ENCODE assay signal across 8 cellular contexts in the genomic region with DNA sequence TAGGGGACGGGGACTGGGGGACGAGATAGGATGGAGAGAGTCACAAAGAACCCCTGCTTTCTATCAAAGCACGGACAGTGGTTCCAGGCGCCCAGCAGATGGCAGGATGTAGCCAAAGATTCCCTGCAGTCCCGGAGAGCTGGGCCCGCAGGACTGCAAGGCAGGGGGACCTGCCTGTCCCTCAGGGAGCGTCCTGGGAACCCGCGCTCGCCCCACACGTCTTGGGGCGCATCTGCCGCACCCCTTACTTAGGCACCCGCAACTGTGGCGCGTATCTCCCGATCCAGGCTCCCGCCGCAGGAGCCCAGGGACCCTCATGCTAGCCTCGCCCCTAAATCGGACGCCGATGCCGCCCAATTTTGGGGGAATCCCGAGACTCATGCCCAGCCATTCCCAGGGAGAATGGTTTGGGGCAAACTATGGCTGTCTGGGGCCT. TPM values are rescaled to one million over a fixed set of nuclear protein-coding genes. Genes with fewer than 3 reads are reported as not detected.
DNase-seq lines count a peak whose midpoint lies in the region; ATAC-seq and TF ChIP-seq lines count a peak whose summit lies in the region.

No MANE protein-coding gene starts in this region.

- peaks cover 4% of the 10 kb centered on the region for H3K4me1 ChIP-seq in cardiac muscle cell (ENCODE audit: low read depth)

- H3K36me3 Mint-ChIP-seq in activated naive CD8-positive, alpha-beta T cell treated with anti-CD3 and anti-CD28 coated beads, Interleukin-2, amount 10 ng/mL, durations not matched to agents 7 days and 5 days, result no peaks in the 10 kb centered on the region

- H3K4me3 ChIP-seq in cardiac muscle cell, result peak overlapping the region; percentile 40

- peaks cover 45% of the 10 kb centered on the region for H3K27me3 Mint-ChIP-seq in activated naive CD8-positive, alpha-beta T cell treated with anti-CD3 and anti-CD28 coated beads, Interleukin-2, amount 10 ng/mL, durations not matched to agents 7 days and 5 days

- H3K27ac ChIP-seq in cardiac muscle cell, result no peak overlapping the region

- no peak overlapping the region for H3K27ac Mint-ChIP-seq in activated naive CD8-positive, alpha-beta T cell treated with anti-CD3 and anti-CD28 coated beads, Interleukin-2, amount 10 ng/mL, durations not matched to agents 7 days and 5 days

- DNase-seq in COR-L47 (lab: John Stamatoyannopoulos, UW) (peak; percentile 38), NCI-H345 treated with DMSO at 0.1 percent for 48 hours (lab: John Stamatoyannopoulos, UW; ENCODE audit: unreplicated experiment) (peak; percentile 37), cardiac muscle cell (ENCODE audit: low read depth in 1 of 2, low spot score in 1 of 2) (peak; percentile 81 to 83), non-pigmented ciliary epithelial cell (ENCODE audit: low read depth) (peak; percentile 44)
- DNase-seq in activated naive CD8-positive, alpha-beta T cell treated with anti-CD3 and anti-CD28 coated beads, Interleukin-2, amount 10 ng/mL, durations not matched to agents 7 days and 5 days, result peak; percentile 45

- H3K4me1 Mint-ChIP-seq in activated naive CD8-positive, alpha-beta T cell treated with anti-CD3 and anti-CD28 coated beads, Interleukin-2, amount 10 ng/mL, durations not matched to agents 7 days and 5 days, result peaks cover 6% of the 10 kb centered on the region

- H3K27me3 ChIP-seq in cardiac muscle cell, result peaks cover 45% of the 10 kb centered on the region

- peak; percentile 82 for TF ChIP-seq CTCF in cardiac muscle cell (IDR thresholded peaks at IDR 0.05; ENCODE audit: low read depth, low read length)

- POLR2A ChIA-PET in activated naive CD8-positive, alpha-beta T cell treated with anti-CD3 and anti-CD28 coated beads, Interleukin-2, amount 10 ng/mL, durations not matched to agents 7 days and 5 days (lab: Charles Lee), result no interaction called here

- no peaks in the 10 kb centered on the region for H3K36me3 ChIP-seq in cardiac muscle cell

- H3K9me3 Mint-ChIP-seq in activated naive CD8-positive, alpha-beta T cell treated with anti-CD3 and anti-CD28 coated beads, Interleukin-2, amount 10 ng/mL, durations not matched to agents 7 days and 5 days, result no peaks in the 10 kb centered on the region

- no peaks in the 10 kb centered on the region for H3K9me3 ChIP-seq in cardiac muscle cell (ENCODE audit: low read depth)

- ATAC-seq in GM21723 (IDR thresholded peaks at IDR 0.05; ENCODE audit: unreplicated experiment) (peak; percentile 51), HG03520 (IDR thresholded peaks at IDR 0.05; ENCODE audit: unreplicated experiment) (no peak), HG03095 (IDR thresholded peaks at IDR 0.05; ENCODE audit: unreplicated experiment) (no peak)
- no peak for ATAC-seq in activated naive CD8-positive, alpha-beta T cell treated with anti-CD3 and anti-CD28 coated beads, Interleukin-2, amount 10 ng/mL, durations not matched to agents 7 days and 5 days (ENCODE audit: low read depth)

- H3K4me3 Mint-ChIP-seq in activated naive CD8-positive, alpha-beta T cell treated with anti-CD3 and anti-CD28 coated beads, Interleukin-2, amount 10 ng/mL, durations not matched to agents 7 days and 5 days, result peak overlapping the region; percentile 79

RNA-seq across cellular contexts. Expression of a gene that starts 0.7 kb away (rescaled TPM):
- not detected for total RNA-seq in activated naive CD8-positive, alpha-beta T cell treated with anti-CD3 and anti-CD28 coated beads, Interleukin-2, amount 10 ng/mL, durations not matched to agents 7 days and 5 days
- not detected in 2 replicates for total RNA-seq in cardiac muscle cell
- not detected in 2 replicates for polyA plus RNA-seq in cardiac muscle cell

RNA-seq across cellular contexts. Expression of a gene that starts 31.3 kb away (rescaled TPM):
- not detected for total RNA-seq in activated naive CD8-positive, alpha-beta T cell treated with anti-CD3 and anti-CD28 coated beads, Interleukin-2, amount 10 ng/mL, durations not matched to agents 7 days and 5 days
- 0.57 and 2.0 TPM in 2 replicates for total RNA-seq in cardiac muscle cell
- 0.46 and 1.8 TPM in 2 replicates for polyA plus RNA-seq in cardiac muscle cell
